In genomic region chr17:81960130-81960958, GRCh38 we compare ENCODE assay signal across 10 cellular contexts. TPM values are rescaled to one million over a fixed set of nuclear protein-coding genes. Genes with fewer than 3 reads are reported as not detected.
A peak's percentile ranks its signal among the peaks of the same experiment; 100 is the strongest.
DNase-seq lines count a peak whose midpoint lies in the region; ATAC-seq, FAIRE-seq and TF ChIP-seq lines count a peak whose summit lies in the region.
"Had no signal": no experiment of that assay in that cellular context is flagged by ENCODE, and none has a peak within 500 bp of the region (broad histone marks: within the 10 kb centered on the region; RNA-seq: fewer than 3 reads in every experiment).

No MANE protein-coding gene starts in this region.

- H2BK5ac ChIP-seq in mesenchymal stem cell (ENCODE audit: low read depth, low read length, poor library complexity, severe bottlenecking), result no peak overlapping the region

- H2BK120ac ChIP-seq in mesenchymal stem cell (ENCODE audit: low read depth, low read length), result no peak overlapping the region

- H3K27ac ChIP-seq in heart left ventricle, result no peak overlapping the region
- H3K27ac ChIP-seq in astrocyte (ENCODE audit: low read depth, low read length), result no peak overlapping the region
- no peak overlapping the region for H3K27ac ChIP-seq in mesenchymal stem cell (ENCODE audit: low read length, poor library complexity, severe bottlenecking)
- no peak overlapping the region for H3K27ac ChIP-seq in urinary bladder (ENCODE audit: low read depth)

- no peaks in the 10 kb centered on the region for H3K36me3 ChIP-seq in heart left ventricle
- no peaks in the 10 kb centered on the region for H3K36me3 ChIP-seq in astrocyte (ENCODE audit: insufficient read depth, low read length)
- no peaks in the 10 kb centered on the region for H3K36me3 ChIP-seq in mesenchymal stem cell (ENCODE audit: control insufficient read depth in 1 of 2, insufficient read depth in 2 of 2, low read depth in 1 of 2, low read length in 2 of 2)
- H3K36me3 ChIP-seq in urinary bladder (ENCODE audit: insufficient read depth), result no peaks in the 10 kb centered on the region

- H3K14ac ChIP-seq in mesenchymal stem cell (ENCODE audit: low read length in 2 of 2), result no peak overlapping the region

- no peaks in the 10 kb centered on the region for H3K79me2 ChIP-seq in astrocyte (ENCODE audit: insufficient read depth, low read length)

- H3K27me3 Mint-ChIP-seq in astrocyte (ENCODE audit: low read depth, unreplicated experiment), result peaks cover 35% of the 10 kb centered on the region

- H4K20me1 ChIP-seq in astrocyte (ENCODE audit: insufficient read depth, low read length), result peaks cover 7% of the 10 kb centered on the region

- 1 to 40% (median 3%) methylated on average over 2 to 98 of the region's 98 CpGs for WGBS in heart left ventricle, 4 donors
- 8% methylated on average over 75 of the region's 98 CpGs for WGBS in mesenchymal stem cell
- WGBS in urinary bladder, result 1% methylated on average over 98 of the region's 98 CpGs

- peak overlapping the region; percentile 18 to 55 (median 44) for H3K4me3 ChIP-seq in heart left ventricle
- no peak overlapping the region for H3K4me3 ChIP-seq in astrocyte (ENCODE audit: insufficient read depth, low read depth, low read length)
- H3K4me3 ChIP-seq in mesenchymal stem cell (ENCODE audit: insufficient read depth in 1 of 2, low read depth in 1 of 2, low read length in 2 of 2), result peak overlapping the region in 1 of 2 experiments; percentile 52
- H3K4me3 ChIP-seq in urinary bladder (ENCODE audit: low read depth, low read length), result peak overlapping the region; percentile 37

- no peak for TF ChIP-seq POLR2A in heart left ventricle (IDR thresholded peaks at IDR 0.05)

- peak overlapping the region in 1 of 2 experiments; percentile 47 for H2BK12ac ChIP-seq in mesenchymal stem cell (ENCODE audit: low read length in 2 of 2)

- H3K4ac ChIP-seq in mesenchymal stem cell (ENCODE audit: low read depth in 1 of 2, low read length in 2 of 2), result no peak overlapping the region

- peak overlapping the region in 1 of 2 experiments; percentile 41 for H3K18ac ChIP-seq in mesenchymal stem cell (ENCODE audit: low read depth in 1 of 2, low read length in 2 of 2)

- H4K8ac ChIP-seq in mesenchymal stem cell (ENCODE audit: low read length), result peak overlapping the region; percentile 64

- FAIRE-seq in astrocyte (lab: Jason Lieb, UNC), result no peak
- FAIRE-seq: endometrium had no signal

- H3K4me2 ChIP-seq in astrocyte (ENCODE audit: low read length) (peak overlapping the region; percentile 55), mesenchymal stem cell (ENCODE audit: low read length, poor library complexity, severe bottlenecking) (peak overlapping the region; percentile 91)

- H3K9me3 ChIP-seq in heart left ventricle (no peaks in the 10 kb centered on the region), astrocyte (ENCODE audit: insufficient read depth, low read depth, low read length) (no peaks in the 10 kb centered on the region), mesenchymal stem cell (ENCODE audit: control insufficient read depth, low read length) (no peaks in the 10 kb centered on the region)

- DNase-seq in heart left ventricle, result no peak
- no peak for DNase-seq in Right ventricle myocardium inferior (ENCODE audit: missing footprints)
- DNase-seq in astrocyte (ENCODE audit: low read depth), result no peak
- DNase-seq in mesenchymal stem cell, result no peak
- no peak for DNase-seq in activated CD4-positive, alpha-beta T cell treated with anti-CD3 and anti-CD28 coated beads for 4 hours
- DNase-seq in NOMO-1 treated with DMSO at 0.1 percent for 48 hours (lab: John Stamatoyannopoulos, UW; ENCODE audit: unreplicated experiment), result no peak
- DNase-seq in occipital lobe (lab: John Stamatoyannopoulos, UW), result no peak

- peak overlapping the region in 1 of 2 experiments; percentile 17 for H3K23ac ChIP-seq in mesenchymal stem cell (ENCODE audit: low read length in 2 of 2)

- no peak overlapping the region for H2AK5ac ChIP-seq in mesenchymal stem cell (ENCODE audit: low read length, severe bottlenecking)

- H3K27me3 ChIP-seq in heart left ventricle, result peaks cover 21 to 79% (median 53%) of the 10 kb centered on the region in 9 donors
- peaks cover 44% of the 10 kb centered on the region for H3K27me3 ChIP-seq in astrocyte (ENCODE audit: insufficient read depth, low read length)
- peaks cover 41 to 79% of the 10 kb centered on the region in 2 experiments for H3K27me3 ChIP-seq in mesenchymal stem cell (ENCODE audit: control insufficient read depth in 1 of 2, insufficient read depth in 1 of 2, low read length in 2 of 2)

- peaks cover 2% of the 10 kb centered on the region for H3K9me3 Mint-ChIP-seq in astrocyte (ENCODE audit: unreplicated experiment)
- H3K9me3 Mint-ChIP-seq: naive thymus-derived CD8-positive, alpha-beta T cell had no signal

- no peak overlapping the region for H4K91ac ChIP-seq in mesenchymal stem cell (ENCODE audit: low read length)

- H3K9ac ChIP-seq in astrocyte (ENCODE audit: low read length), result no peak overlapping the region
- H3K9ac ChIP-seq in mesenchymal stem cell (ENCODE audit: low read length), result no peak overlapping the region

- no peak for TF ChIP-seq CTCF in heart left ventricle (IDR thresholded peaks at IDR 0.05)
- no peak for TF ChIP-seq CTCF in astrocyte (IDR thresholded peaks at IDR 0.05; ENCODE audit: insufficient read depth, low read depth, low read length)

- no peaks in the 10 kb centered on the region for H3K36me3 Mint-ChIP-seq in astrocyte (ENCODE audit: low read depth, unreplicated experiment)
- H3K36me3 Mint-ChIP-seq: naive thymus-derived CD8-positive, alpha-beta T cell had no signal

- peak overlapping the region; percentile 10 for H2AFZ ChIP-seq in astrocyte (ENCODE audit: low read depth, low read length)
- H2AFZ ChIP-seq in mesenchymal stem cell (ENCODE audit: low read depth, low read length), result no peak overlapping the region

- H2BK15ac ChIP-seq in mesenchymal stem cell (ENCODE audit: low read depth, poor library complexity, severe bottlenecking), result no peak overlapping the region

- ATAC-seq in heart left ventricle, result no peak
- no peak for ATAC-seq in Right ventricle myocardium inferior

- H3K4me1 ChIP-seq in heart left ventricle, result peaks cover 2 to 35% (median 11%) of the 10 kb centered on the region in 12 donors
- H3K4me1 ChIP-seq in astrocyte (ENCODE audit: insufficient read depth, low read length), result no peaks in the 10 kb centered on the region
- H3K4me1 ChIP-seq in mesenchymal stem cell (ENCODE audit: control insufficient read depth, insufficient read depth, low read depth, low read length), result peaks cover 28% of the 10 kb centered on the region
- peaks cover 3% of the 10 kb centered on the region for H3K4me1 ChIP-seq in urinary bladder (ENCODE audit: insufficient read depth)

- intact Hi-C loops in heart left ventricle (cut with DNase I) (loop anchor here in 3 of 10 donors (2.0 to 10.0 kb wide), 3 partner anchors 60 to 197 kb away; no protein-coding TSS in a partner anchor), Right ventricle myocardium inferior (cut with DNase I) (no loop called here)

- H3K27ac Mint-ChIP-seq in astrocyte (ENCODE audit: unreplicated experiment), result no peak overlapping the region

- peaks cover 3% of the 10 kb centered on the region for H3K4me1 Mint-ChIP-seq in astrocyte (ENCODE audit: low read depth, unreplicated experiment)

- H3K4me3 Mint-ChIP-seq in astrocyte (ENCODE audit: unreplicated experiment), result no peak overlapping the region

- H3K79me1 ChIP-seq in mesenchymal stem cell (replicated peaks; ENCODE audit: low read length, poor library complexity, severe bottlenecking), result no peaks in the 10 kb centered on the region

RNA-seq across cellular contexts. Expression of gene NOTUM, which starts 0.6 kb away (rescaled TPM):
- total RNA-seq in heart left ventricle (1 to 10 TPM in 2 of 9 donors, under 1 TPM in 4, not detected in 3; 0.25 to 1.6 (median 0.54) TPM), Right ventricle myocardium inferior (0.89 TPM), astrocyte (0.89 and 1.7 TPM in 2 replicates), urinary bladder (1.3 TPM), occipital lobe (0.31 TPM)
- polyA plus RNA-seq in heart left ventricle (under 1 TPM; 0.53 to 0.80 TPM), urinary bladder (2.5 TPM)
- 0.46 TPM for polyA plus RNA-seq in mesenchymal stem cell (2013, experiment 1 of 2)
- 0.33 TPM for polyA plus RNA-seq in mesenchymal stem cell (2013, experiment 2 of 2)
- total RNA-seq: naive thymus-derived CD8-positive, alpha-beta T cell had no signal
- polyA plus RNA-seq: naive thymus-derived CD8-positive, alpha-beta T cell had no signal

RNA-seq across cellular contexts. Expression of gene MYADML2, which starts 13.3 kb away (rescaled TPM):
- total RNA-seq in heart left ventricle, result 10 to 100 TPM in 1 of 9 donors, 1 to 10 TPM in 7, under 1 TPM in 1; 0.31 to 11.2 (median 3.9) TPM
- 1 to 10 TPM in 1 of 2 donors, under 1 TPM in 1; 0.19 to 7.4 TPM for polyA plus RNA-seq in heart left ventricle
- 3.7 TPM for total RNA-seq in Right ventricle myocardium inferior
- not detected in 2 replicates for total RNA-seq in astrocyte
- polyA plus RNA-seq in mesenchymal stem cell (2013, experiment 1 of 2), result not detected
- not detected for polyA plus RNA-seq in mesenchymal stem cell (2013, experiment 2 of 2)
- total RNA-seq in urinary bladder, result 0.42 TPM
- polyA plus RNA-seq in urinary bladder, result not detected
- total RNA-seq in occipital lobe, result 0.16 TPM
- total RNA-seq: naive thymus-derived CD8-positive, alpha-beta T cell had no signal
- polyA plus RNA-seq: naive thymus-derived CD8-positive, alpha-beta T cell had no signal

RNA-seq across cellular contexts. Expression of gene ASPSCR1, which starts 17.1 kb away (rescaled TPM):
- total RNA-seq in heart left ventricle, result 10 to 100 TPM; 15.1 to 27.8 (median 22.5) TPM
- polyA plus RNA-seq in heart left ventricle, result 10 to 100 TPM; 39.2 to 43.6 TPM
- 25.5 TPM for total RNA-seq in Right ventricle myocardium inferior
- 23.6 and 25.5 TPM in 2 replicates for total RNA-seq in astrocyte
- 18.2 TPM for polyA plus RNA-seq in mesenchymal stem cell (2013, experiment 1 of 2)
- polyA plus RNA-seq in mesenchymal stem cell (2013, experiment 2 of 2), result 18.4 TPM
- total RNA-seq in urinary bladder, result 18.0 TPM
- 28.6 TPM for polyA plus RNA-seq in urinary bladder
- 11.1 TPM for total RNA-seq in occipital lobe

RNA-seq across cellular contexts. Expression of gene PYCR1, which starts 23.2 kb away (rescaled TPM):
- 10 to 100 TPM in 2 of 9 donors, 1 to 10 TPM in 7; 1.8 to 12.2 (median 5.4) TPM for total RNA-seq in heart left ventricle
- 10 to 100 TPM in 1 of 2 donors, 1 to 10 TPM in 1; 3.4 to 30.7 TPM for polyA plus RNA-seq in heart left ventricle
- total RNA-seq in Right ventricle myocardium inferior, result 6.2 TPM
- total RNA-seq in astrocyte, result 164 and 191 TPM in 2 replicates
- polyA plus RNA-seq in mesenchymal stem cell (2013, experiment 1 of 2), result 95.7 TPM
- polyA plus RNA-seq in mesenchymal stem cell (2013, experiment 2 of 2), result 94.0 TPM
- total RNA-seq in urinary bladder, result 57.2 TPM
- 8.1 TPM for polyA plus RNA-seq in urinary bladder
- total RNA-seq in occipital lobe, result 17.6 TPM

RNA-seq across cellular contexts. Expression of gene MAFG, which starts 32.8 kb away (rescaled TPM):
- 10 to 100 TPM; 14.3 to 30.5 (median 18.0) TPM for total RNA-seq in heart left ventricle
- 10 to 100 TPM; 10.2 to 23.6 TPM for polyA plus RNA-seq in heart left ventricle
- total RNA-seq in Right ventricle myocardium inferior, result 26.2 TPM
- total RNA-seq in astrocyte, result 33.2 and 35.8 TPM in 2 replicates
- polyA plus RNA-seq in mesenchymal stem cell (2013, experiment 1 of 2), result 27.1 TPM
- polyA plus RNA-seq in mesenchymal stem cell (2013, experiment 2 of 2), result 27.7 TPM
- total RNA-seq in urinary bladder, result 7.6 TPM
- polyA plus RNA-seq in urinary bladder, result 31.3 TPM
- 16.5 TPM for total RNA-seq in occipital lobe
